In the genomic region with DNA sequence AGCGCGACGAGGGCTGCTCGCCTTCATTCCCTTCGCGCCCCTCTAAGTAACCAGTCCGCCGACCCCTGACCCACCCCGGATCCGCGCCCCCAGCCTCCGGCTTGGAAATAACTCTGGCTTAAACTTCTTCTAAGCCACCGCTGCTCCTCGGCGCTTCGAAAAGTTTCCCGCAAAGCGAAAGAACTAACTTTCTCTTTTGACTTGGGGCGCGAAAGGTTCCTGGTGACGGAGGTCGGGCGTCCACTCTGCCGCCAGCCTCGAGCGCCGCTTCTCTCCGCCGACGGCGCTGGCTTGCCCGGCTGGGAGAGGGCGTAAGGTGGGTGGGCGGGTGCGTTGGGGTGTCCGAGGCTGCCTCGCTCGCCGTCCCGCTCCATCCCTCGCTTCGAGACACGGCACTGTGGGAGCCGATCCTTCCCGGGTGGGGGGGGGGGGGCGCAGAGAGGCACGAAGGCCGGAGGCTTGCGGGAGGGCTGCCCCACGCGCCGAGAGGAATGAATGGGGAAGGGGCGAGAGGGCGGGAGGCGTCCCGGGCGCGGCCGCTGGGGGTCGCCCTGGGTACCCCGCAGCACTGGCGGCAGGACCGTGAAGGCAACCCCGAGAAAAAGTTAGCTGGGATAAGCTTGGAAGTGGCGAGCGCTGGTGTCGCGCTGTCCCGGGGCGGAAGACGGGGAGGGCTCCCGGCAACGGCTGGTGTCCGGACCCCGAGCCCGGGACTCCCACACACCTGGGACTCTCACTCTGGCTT, we compare ENCODE assay signal across 8 cellular contexts. TPM values are rescaled to one million over a fixed set of nuclear protein-coding genes. Genes with fewer than 3 reads are reported as not detected.
DNase-seq lines count a peak whose midpoint lies in the region; ATAC-seq and TF ChIP-seq lines count a peak whose summit lies in the region.

No MANE protein-coding gene starts in this region.

- H3K27ac ChIP-seq in C4-2B (peak overlapping the region; percentile 84), body of pancreas (peak overlapping the region; percentile 98 to 99 (median 98)), skin epidermis (peak overlapping the region; percentile 70 to 98 (median 91))

- no peaks in the 10 kb centered on the region for H3K9me3 Mint-ChIP-seq in T-cell

- no peaks in the 10 kb centered on the region for H3K9me3 ChIP-seq in body of pancreas

- intact Hi-C loops in body of pancreas (cut with DNase I): no loop called here

- peaks cover 50 to 63% of the 10 kb centered on the region in 2 donors for H3K27me3 Mint-ChIP-seq in T-cell

- POLR2A ChIA-PET in T-cell (lab: Charles Lee): interaction anchor here in 1 of 2 donors (0.6 to 1.0 kb wide), 3 partner anchors 12 to 129 kb away, joined by 4 to 15 read pairs (median 5); no protein-coding TSS in a partner anchor

- peak overlapping the region; percentile 31 to 73 for H3K4me3 ChIP-seq in body of pancreas
- peak overlapping the region; percentile 60 to 81 (median 77) for H3K4me3 ChIP-seq in skin epidermis

- peak; percentile 28 for ATAC-seq in GM19395 (IDR thresholded peaks at IDR 0.05; ENCODE audit: unreplicated experiment)
- ATAC-seq in T-cell (replicated peaks in 1 of 4): peak; percentile 21 to 41 (median 37)
- ATAC-seq in body of pancreas: peak; percentile 9

- H3K4me1 Mint-ChIP-seq in T-cell: peaks cover 24 to 31% (median 24%) of the 10 kb centered on the region in 3 donors

- CTCF ChIA-PET in T-cell (lab: Charles Lee): interaction anchor here in 1 of 2 donors (0.5 to 0.7 kb wide), 4 partner anchors 29 to 182 kb away, joined by 3 read pairs; no protein-coding TSS in a partner anchor

- no peak for TF ChIP-seq POLR2A in body of pancreas (IDR thresholded peaks at IDR 0.05)

- H3K4me3 Mint-ChIP-seq in T-cell: peak overlapping the region; percentile 86 to 92 (median 91)

- H3K27me3 ChIP-seq in body of pancreas: no peaks in the 10 kb centered on the region

- H3K4me1 ChIP-seq in body of pancreas: peaks cover 52% of the 10 kb centered on the region

- WGBS in body of pancreas, 2 donors: 0% methylated on average over 13 to 74 of the region's 76 CpGs

- DNase-seq in HT1080 (ENCODE audit: low read depth): peak; percentile 55
- DNase-seq in T-cell: peak in 30 of 34 experiments; percentile 5 to 51 (median 37)
- peak; percentile 61 to 67 (median 64) for DNase-seq in body of pancreas
- peak; percentile 80 for DNase-seq in iPS-NIHi11 (ENCODE audit: low spot score)
- no peak for DNase-seq in SKM-1 (lab: John Stamatoyannopoulos, UW; ENCODE audit: unreplicated experiment)

- peak overlapping the region in 1 of 2 donors; percentile 72 for H3K27ac Mint-ChIP-seq in T-cell

- TF ChIP-seq CTCF in C4-2B (conservative IDR thresholded peaks at IDR 0.05) (peak; percentile 63), body of pancreas (IDR thresholded peaks at IDR 0.05) (peak; percentile 20 to 53 (median 36))

- H3K36me3 ChIP-seq in body of pancreas (replicated peaks in 1 of 2; ENCODE audit: insufficient read depth in 1 of 2, low read depth in 2 of 2): no peaks in the 10 kb centered on the region

- no peaks in the 10 kb centered on the region for H3K36me3 Mint-ChIP-seq in T-cell

RNA-seq across cellular contexts. Expression of a gene that starts 0.6 kb away (rescaled TPM):
- 2.6 and 4.9 TPM in 2 replicates for total RNA-seq in HT1080 (2014; rRNA removed; shearing (Covaris generic))
- 12.6 and 13.3 TPM in 2 replicates for polyA plus RNA-seq in HT1080 (2015; cell fraction: cytosol; rRNA removed)
- 12.0 and 12.8 TPM in 2 replicates for polyA plus RNA-seq in HT1080 (2015; cell fraction: nucleus; rRNA removed)
- total RNA-seq in T-cell (10 to 100 TPM in 2 of 5 donors, 1 to 10 TPM in 3; 1.5 to 20.1 (median 3.1) TPM), body of pancreas (10 to 100 TPM in 1 of 2 donors, 1 to 10 TPM in 1; 8.6 to 27.0 TPM)
